ENCODE assay signal across 8 cellular contexts in the genomic region with DNA sequence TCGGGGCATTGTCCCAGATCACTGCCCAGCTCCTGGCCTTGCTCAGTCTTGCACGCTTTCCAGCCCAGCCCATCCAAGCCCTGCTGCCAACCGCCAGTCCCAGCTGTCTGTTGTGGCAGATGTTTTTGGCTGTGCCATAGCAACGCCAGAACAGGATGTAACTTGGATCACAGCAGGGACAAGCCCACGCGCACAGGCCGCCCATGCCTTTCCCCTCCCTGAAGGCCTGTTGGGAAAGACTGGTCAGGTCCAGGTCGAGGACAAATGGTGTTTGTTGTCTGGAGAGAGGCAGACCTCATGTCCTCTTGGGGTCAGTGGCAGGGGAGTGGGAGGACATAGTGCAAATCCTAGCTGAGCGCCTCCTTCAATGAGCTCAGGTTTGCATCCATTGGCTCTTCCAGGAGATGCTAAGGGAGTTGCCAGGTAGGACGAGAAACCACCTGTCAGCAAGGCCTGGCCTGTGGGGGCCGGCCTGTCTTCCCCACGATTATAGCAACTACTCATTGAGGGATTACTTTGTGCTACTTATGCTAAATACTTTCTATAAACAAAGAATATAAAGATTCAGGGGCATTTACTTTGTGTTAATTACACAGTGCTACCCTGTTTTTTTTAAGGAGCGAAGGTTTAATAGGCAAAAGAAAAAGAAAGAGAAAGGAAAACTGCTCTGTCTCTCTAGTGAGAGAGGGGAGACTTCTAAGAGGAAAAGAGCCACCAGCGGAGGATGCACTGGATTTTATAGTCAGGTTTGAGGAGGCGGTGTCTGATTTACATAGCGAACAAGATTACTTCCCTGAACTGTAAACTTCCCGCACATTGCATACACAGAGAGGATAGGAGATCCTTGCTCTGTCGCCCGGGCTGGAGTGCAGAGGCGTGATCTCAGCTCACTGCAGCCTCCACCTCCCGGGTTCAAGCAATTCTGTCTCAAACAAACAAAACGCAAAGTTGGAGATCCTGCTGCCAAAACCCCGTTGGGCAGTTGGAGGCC. TPM values are rescaled to one million over a fixed set of nuclear protein-coding genes. Genes with fewer than 3 reads are reported as not detected.
A peak's percentile ranks its signal among the peaks of the same experiment; 100 is the strongest.
DNase-seq lines count a peak whose midpoint lies in the region; ATAC-seq and TF ChIP-seq lines count a peak whose summit lies in the region.

No MANE protein-coding gene starts in this region.

- H3K9me2 ChIP-seq in GM23248 (ENCODE audit: insufficient read depth) = no peaks in the 10 kb centered on the region
- H3K9me2 ChIP-seq in OCI-LY7 (ENCODE audit: insufficient read depth, low read length) = no peaks in the 10 kb centered on the region

- POLR2A ChIA-PET in OCI-LY7 (lab: Charles Lee) = no interaction called here

- no peak overlapping the region for H3K27ac ChIP-seq in GM23248
- no peak overlapping the region for H3K27ac ChIP-seq in OCI-LY7 (ENCODE audit: low read depth, low read length, poor library complexity, severe bottlenecking)

- in situ Hi-C loops in GM23248 (cut with MboI) = no loop called here

- no peaks in the 10 kb centered on the region for H3K27me3 ChIP-seq in GM23248 (replicated peaks; ENCODE audit: insufficient read depth)
- H3K27me3 ChIP-seq in NT2/D1 (ENCODE audit: insufficient read depth, insufficient read length) = no peaks in the 10 kb centered on the region

- TF ChIP-seq CTCF in epithelial cell of esophagus (IDR thresholded peaks at IDR 0.05; ENCODE audit: insufficient read depth, low read depth, low read length, missing control alignments) (no peak), OCI-LY7 (conservative IDR thresholded peaks at IDR 0.05; ENCODE audit: low read length) (no peak)

- H3K4me3 ChIP-seq in GM23248 (no peak overlapping the region), NT2/D1 (ENCODE audit: insufficient read length, low read depth) (no peak overlapping the region), epithelial cell of esophagus (ENCODE audit: low read length) (no peak overlapping the region), OCI-LY7 (ENCODE audit: low read depth, low read length, poor library complexity, severe bottlenecking) (no peak overlapping the region)

- peak; percentile 85 for DNase-seq in GM23248
- no peak for DNase-seq in NT2/D1 (ENCODE audit: low read depth, low spot score)
- peak; percentile 85 for DNase-seq in epithelial cell of esophagus (ENCODE audit: low read depth)
- DNase-seq in middle frontal gyrus (ENCODE audit: extremely low spot score, low spot score) = peak; percentile 36
- DNase-seq in OCI-LY7 (ENCODE audit: low spot score) = no peak

- WGBS in GM23248 (ENCODE audit: low coverage in 1 of 2, low lambda C conversion rate in 2 of 2, missing lambda C conversion rate in 2 of 2), 2 experiments = 61 to 62% methylated on average over 21 to 23 of the region's 23 CpGs

- H3K4me2 ChIP-seq in GM23248 (ENCODE audit: unreplicated experiment) = no peak overlapping the region
- no peak overlapping the region for H3K4me2 ChIP-seq in OCI-LY7 (ENCODE audit: low read length)

- intact Hi-C loops in OCI-LY7 (cut with micrococcal nuclease; ENCODE audit: unreplicated experiment) = no loop called here

- H3F3A ChIP-seq in GM23248 (ENCODE audit: insufficient read depth) = peaks cover 5% of the 10 kb centered on the region; the same call in 1 of the 2 replicates

- H4K20me1 ChIP-seq in GM23248 (ENCODE audit: insufficient read depth) = no peaks in the 10 kb centered on the region
- no peaks in the 10 kb centered on the region for H4K20me1 ChIP-seq in OCI-LY7 (ENCODE audit: insufficient read depth, low read length)

- CTCF ChIA-PET in OCI-LY7 (lab: Charles Lee; ENCODE audit: unreplicated experiment) = no interaction called here

- H3K79me2 ChIP-seq in GM23248 (ENCODE audit: insufficient read depth) = no peaks in the 10 kb centered on the region
- H3K79me2 ChIP-seq in OCI-LY7 (ENCODE audit: insufficient read depth, low read depth, low read length) = no peaks in the 10 kb centered on the region

- H3K9ac ChIP-seq in GM23248 (no peak overlapping the region), NT2/D1 (ENCODE audit: insufficient read length, low read depth) (peak overlapping the region; percentile 12)

- H3K4me1 ChIP-seq in GM23248 (ENCODE audit: insufficient read depth) = peaks cover 4% of the 10 kb centered on the region; the same call in 1 of the 2 replicates
- peaks cover 8% of the 10 kb centered on the region for H3K4me1 ChIP-seq in NT2/D1 (ENCODE audit: insufficient read depth, insufficient read length)
- peaks cover 49% of the 10 kb centered on the region for H3K4me1 ChIP-seq in OCI-LY7 (ENCODE audit: insufficient read depth, low read length, poor library complexity, severe bottlenecking)

- ATAC-seq in HG03025 (IDR thresholded peaks at IDR 0.05; ENCODE audit: low FRiP score, unreplicated experiment) (no peak), HG03457 (IDR thresholded peaks at IDR 0.05; ENCODE audit: unreplicated experiment) (no peak), GM19035 (IDR thresholded peaks at IDR 0.05; ENCODE audit: unreplicated experiment) (no peak)

- H3K36me3 ChIP-seq in GM23248 (ENCODE audit: low read depth) (no peaks in the 10 kb centered on the region), NT2/D1 (ENCODE audit: insufficient read depth, insufficient read length, low read length) (no peaks in the 10 kb centered on the region), OCI-LY7 (ENCODE audit: insufficient read depth, low read length) (no peaks in the 10 kb centered on the region)

- H2AFZ ChIP-seq in GM23248 (no peak overlapping the region), OCI-LY7 (ENCODE audit: low read length) (no peak overlapping the region)

- no TSS peak for BruUV-seq in OCI-LY7 (replicated peaks; lab: Mats Ljungman, UMichigan)

- no peaks in the 10 kb centered on the region for H3K9me3 ChIP-seq in GM23248 (ENCODE audit: low read depth)
- H3K9me3 ChIP-seq in NT2/D1 (ENCODE audit: insufficient read depth, low read length) = no peaks in the 10 kb centered on the region
- no peaks in the 10 kb centered on the region for H3K9me3 ChIP-seq in OCI-LY7 (ENCODE audit: low read length)

RNA-seq across cellular contexts. Expression of a gene that starts 42.8 kb away (rescaled TPM):
- total RNA-seq in GM23248 (2014; rRNA removed; shearing (Covaris generic)) = 170 and 172 TPM in 2 replicates
- 401 and 403 TPM in 2 replicates for polyA plus RNA-seq in GM23248 (2016; fragmentation: Nextera tagmentation; extraction: Ambion mirVana)
- 74.7 and 76.3 TPM in 2 replicates for total RNA-seq in OCI-LY7 (2014; rRNA removed; shearing (Covaris generic))
- total RNA-seq in OCI-LY7 (2022) = 127 and 148 TPM in 2 replicates

Comparison
In these comparisons a context has a peak if more than half of its experiments do, and no peak if none do; other contexts are left out.
1. DNase-seq: peak in GM23248 (single experiment), epithelial cell of esophagus (single experiment) and middle frontal gyrus (single experiment); none in NT2/D1 (single experiment) and OCI-LY7 (single experiment).